ENCODE assay signal across 1 cellular context in genomic region chr6:27720607-27721580, GRCh38.
TF ChIP-seq lines count a peak whose summit lies in the region.

No MANE protein-coding gene starts in this region.

TF ChIP-seq in K562, 482 proteins besides CTCF, POLR2A, EP300 and RAD21 (continued from another document and continues in another):
- TF ChIP-seq ZBTB40 (IDR thresholded peaks at IDR 0.05) (peak; percentile 80), ZBTB40 (CRISPR knock-in tag; IDR thresholded peaks at IDR 0.05) (no peak), ZKSCAN1 (IDR thresholded peaks at IDR 0.05; ENCODE audit: low read depth, low read length) (peak; percentile 56; the same call in 1 of the 2 replicates), CXXC5 (CRISPR knock-in tag; IDR thresholded peaks at IDR 0.05) (peak; percentile 60), PHF21A (IDR thresholded peaks at IDR 0.05; ENCODE audit: borderline replicate concordance, low read depth) (peak; percentile 94), ZNF76 (CRISPR knock-in tag; IDR thresholded peaks at IDR 0.05; ENCODE audit: borderline replicate concordance) (no peak), NEUROD1 (IDR thresholded peaks at IDR 0.05; ENCODE audit: borderline replicate concordance, low read depth, low read length, partially characterized antibody) (no peak), BDP1 (IDR thresholded peaks at IDR 0.05; ENCODE audit: insufficient read depth, insufficient read length) (peak; percentile 58), STAT5B (CRISPR knock-in tag; IDR thresholded peaks at IDR 0.05) (no peak), HSF4 (CRISPR knock-in tag; IDR thresholded peaks at IDR 0.05; ENCODE audit: borderline replicate concordance) (no peak), BRF1 (IDR thresholded peaks at IDR 0.05; ENCODE audit: borderline replicate concordance, extremely low read depth, insufficient read length) (peak; percentile 34), HDAC1 (IDR thresholded peaks at IDR 0.05) (peak in 1 of 2 experiments; percentile 60; a peak in 1 of 4 replicates), ZNF24 (IDR thresholded peaks at IDR 0.05) (peak; percentile 60; the same call in 1 of the 2 replicates), ZNF592 (IDR thresholded peaks at IDR 0.05) (peak; percentile 63; the same call in 1 of the 2 replicates), ZNF384 (IDR thresholded peaks at IDR 0.05; ENCODE audit: low read depth, low read length) (peak; percentile 67; the same call in 1 of the 2 replicates), GABPB1 (CRISPR knock-in tag; IDR thresholded peaks at IDR 0.05) (peak; percentile 57; the same call in 1 of the 2 replicates), ELK3 (CRISPR knock-in tag; IDR thresholded peaks at IDR 0.05) (no peak), AFF4 (CRISPR knock-in tag; IDR thresholded peaks at IDR 0.05) (no peak), PHF20 (IDR thresholded peaks at IDR 0.05; ENCODE audit: partially characterized antibody) (no peak), ZNF764 (CRISPR knock-in tag; IDR thresholded peaks at IDR 0.05; ENCODE audit: low read depth) (peak; percentile 77; the same call in 1 of the 2 replicates), BCOR (IDR thresholded peaks at IDR 0.05) (peak; percentile 59; the same call in 1 of the 2 replicates), TOE1 (IDR thresholded peaks at IDR 0.05; ENCODE audit: borderline replicate concordance) (peak; percentile 28; the same call in 1 of the 2 replicates), TOE1 (CRISPR knock-in tag; IDR thresholded peaks at IDR 0.05; ENCODE audit: borderline replicate concordance, low read depth) (no peak), FOXK2 (conservative IDR thresholded peaks at IDR 0.05 in 1 of 2, IDR thresholded peaks at IDR 0.05 in 1 of 2; ENCODE audit: low read depth in 2 of 2) (peak; percentile 35 to 49; a peak in 2 of 4 replicates), SAFB2 (IDR thresholded peaks at IDR 0.05; ENCODE audit: borderline replicate concordance, low read depth, low read length, severe bottlenecking) (no peak), ZC3H8 (IDR thresholded peaks at IDR 0.05) (no peak), ZBTB7A (IDR thresholded peaks at IDR 0.05; ENCODE audit: borderline replicate concordance, control insufficient read depth, low read depth, low read length) (no peak), ZBTB17 (CRISPR knock-in tag; IDR thresholded peaks at IDR 0.05) (no peak), FOSL1 (tag; conservative IDR thresholded peaks at IDR 0.05) (peak; percentile 52; the same call in 1 of the 2 replicates), RBBP5 (IDR thresholded peaks at IDR 0.05; ENCODE audit: borderline replicate concordance, insufficient read depth, low read length, poor library complexity, severe bottlenecking) (peak; percentile 25), ARID2 (IDR thresholded peaks at IDR 0.05) (no peak), ZNF785 (CRISPR knock-in tag; IDR thresholded peaks at IDR 0.05) (no peak), ATF1 (CRISPR knock-in tag; IDR thresholded peaks at IDR 0.05) (no peak), ATF1 (tag; IDR thresholded peaks at IDR 0.05) (peak; percentile 46; the same call in 1 of the 2 replicates), ETS1 (conservative IDR thresholded peaks at IDR 0.05; ENCODE audit: control insufficient read depth, low read depth, low read length) (0 out of 2 replicates have a peak, but pooled peaks have one; percentile 49), ZKSCAN8 (CRISPR knock-in tag; IDR thresholded peaks at IDR 0.05) (no peak), TARDBP (IDR thresholded peaks at IDR 0.05) (peak; percentile 69), TRIM24 (IDR thresholded peaks at IDR 0.05) (0 out of 4 replicates have a peak, but pooled peaks of 1 of the 2 experiments have one; percentile 9)
